Comparison of ENCODE assay signal across 21 cellular contexts in genomic region chr7:95611224-95611623, GRCh38. TPM values are rescaled to one million over a fixed set of nuclear protein-coding genes. Genes with fewer than 3 reads are reported as not detected.
DNase-seq lines count a peak whose midpoint lies in the region; ATAC-seq, FAIRE-seq and TF ChIP-seq lines count a peak whose summit lies in the region.
"Had no signal": no experiment of that assay in that cellular context is flagged by ENCODE, and none has a peak within 500 bp of the region (broad histone marks: within the 10 kb centered on the region; RNA-seq: fewer than 3 reads in every experiment).

No MANE protein-coding gene starts in this region.

- DNase-seq in body of pancreas (no peak), spleen (no peak), stomach (no peak), mucosa of gallbladder (ENCODE audit: low spot score) (no peak), prostate gland (ENCODE audit: low spot score) (no peak), GM19239 (ENCODE audit: insufficient read length, low spot score) (no peak)
- DNase-seq: ACHN; CD8-positive, alpha-beta memory T cell; EL; GF-D8; KG1; NCI-H1105; NCI-H2029 treated with DMSO at 0.1 percent for 48 hours; NCI-H226; NCI-H510A treated with DMSO at 0.1 percent for 48 hours; NCI-H82 had no signal

- WGBS in body of pancreas, 2 donors: 57 to 62% methylated on average over 2 of the region's 2 CpGs
- 67 to 77% (median 71%) methylated on average over 2 of the region's 2 CpGs for WGBS in spleen, 5 donors
- WGBS in stomach, 5 donors: 75 to 93% (median 87%) methylated on average over 2 of the region's 2 CpGs
- 85% methylated on average over 2 of the region's 2 CpGs for WGBS in prostate gland

- H3K36me3 ChIP-seq in Loucy (ENCODE audit: insufficient read depth, low read length): no peaks in the 10 kb centered on the region
- no peaks in the 10 kb centered on the region for H3K36me3 ChIP-seq in body of pancreas (replicated peaks in 1 of 2; ENCODE audit: insufficient read depth in 1 of 2, low read depth in 2 of 2)
- H3K36me3 ChIP-seq in spleen: no peaks in the 10 kb centered on the region
- H3K36me3 ChIP-seq in stomach: no peaks in the 10 kb centered on the region
- H3K36me3 ChIP-seq in prostate gland: no peaks in the 10 kb centered on the region

- intact Hi-C loops in body of pancreas (cut with DNase I): no loop called here
- intact Hi-C loops in spleen (cut with DNase I; ENCODE audit: low total_unique reads): no loop called here
- intact Hi-C loops in stomach (cut with DNase I; ENCODE audit: low total_unique reads): no loop called here
- intact Hi-C loops in prostate gland (cut with DNase I): no loop called here

- no peaks in the 10 kb centered on the region for H3K27me3 ChIP-seq in Loucy (ENCODE audit: insufficient read depth, low read length, poor library complexity, severe bottlenecking)
- H3K27me3 ChIP-seq in body of pancreas: no peaks in the 10 kb centered on the region
- no peaks in the 10 kb centered on the region for H3K27me3 ChIP-seq in spleen (replicated peaks in 1 of 7)
- H3K27me3 ChIP-seq in stomach: no peaks in the 10 kb centered on the region
- no peaks in the 10 kb centered on the region for H3K27me3 ChIP-seq in prostate gland (replicated peaks; ENCODE audit: insufficient read depth)

- no peak overlapping the region for H3K4me3 ChIP-seq in Loucy (ENCODE audit: low read length, poor library complexity, severe bottlenecking)
- H3K4me3 ChIP-seq in body of pancreas: no peak overlapping the region
- H3K4me3 ChIP-seq in spleen: no peak overlapping the region
- H3K4me3 ChIP-seq in stomach: no peak overlapping the region
- no peak overlapping the region for H3K4me3 ChIP-seq in prostate gland

- H3K9me3 ChIP-seq in Loucy (ENCODE audit: insufficient read depth, low read depth, low read length) (no peaks in the 10 kb centered on the region; the same call in 1 of the 2 replicates), body of pancreas (no peaks in the 10 kb centered on the region), spleen (peaks cover 0 to 27% (median 16%) of the 10 kb centered on the region in 8 donors), stomach (peaks cover 0 to 10% (median 4%) of the 10 kb centered on the region in 4 donors), prostate gland (no peaks in the 10 kb centered on the region)

- TF ChIP-seq CTCF in Loucy (conservative IDR thresholded peaks at IDR 0.05; ENCODE audit: low read length) (no peak), body of pancreas (IDR thresholded peaks at IDR 0.05) (no peak), spleen (IDR thresholded peaks at IDR 0.05 in 8 of 11, conservative IDR thresholded peaks at IDR 0.05 in 3 of 11) (no peak), stomach (IDR thresholded peaks at IDR 0.05) (no peak), prostate gland (IDR thresholded peaks at IDR 0.05) (no peak)

- no peak overlapping the region for H3K9ac ChIP-seq in Loucy (ENCODE audit: low read depth, low read length, poor library complexity, severe bottlenecking)

- H3K79me2 ChIP-seq in Loucy (ENCODE audit: insufficient read depth, low read length): no peaks in the 10 kb centered on the region

- no peak for TF ChIP-seq POLR2A in body of pancreas (IDR thresholded peaks at IDR 0.05)
- no peak for TF ChIP-seq POLR2A in spleen (IDR thresholded peaks at IDR 0.05)
- TF ChIP-seq POLR2A in stomach (IDR thresholded peaks at IDR 0.05): no peak
- no peak for TF ChIP-seq POLR2A in prostate gland (IDR thresholded peaks at IDR 0.05)

- H3K4me2 ChIP-seq in Loucy (ENCODE audit: low read depth, low read length, poor library complexity, severe bottlenecking): peak overlapping the region; percentile 36

- no peak overlapping the region; the same call in 1 of the 2 replicates for H2AFZ ChIP-seq in Loucy (ENCODE audit: low read length)

- H3K9me2 ChIP-seq in Loucy (replicated peaks; ENCODE audit: low read depth, low read length): no peaks in the 10 kb centered on the region

- no peak for TF ChIP-seq EP300 in stomach (IDR thresholded peaks at IDR 0.05)

- peaks cover 7% of the 10 kb centered on the region; the same call in 1 of the 2 replicates for H3F3A ChIP-seq in Loucy (ENCODE audit: low read depth)

- FAIRE-seq in GM19239 (lab: Jason Lieb, UNC): no peak
- FAIRE-seq: D721Med, HTR-8/SVneo, RCC 7860 had no signal

- no peak for ATAC-seq in body of pancreas

- no peaks in the 10 kb centered on the region for H4K20me1 ChIP-seq in Loucy (ENCODE audit: insufficient read depth, low read length, poor library complexity, severe bottlenecking)

- H3K27ac ChIP-seq in body of pancreas (peak overlapping the region; percentile 47 to 98 (median 95)), spleen (peak overlapping the region in 5 of 8 donors; percentile 79 to 95 (median 90)), stomach (peak overlapping the region in 2 of 5 donors; percentile 96 to 98), prostate gland (no peak overlapping the region)

- H3K4me1 ChIP-seq in Loucy (ENCODE audit: insufficient read depth, low read length, poor library complexity, severe bottlenecking): peaks cover 56% of the 10 kb centered on the region
- H3K4me1 ChIP-seq in body of pancreas: peaks cover 63% of the 10 kb centered on the region
- H3K4me1 ChIP-seq in spleen: peaks cover 16 to 57% (median 55%) of the 10 kb centered on the region in 6 donors
- peaks cover 33 to 49% (median 40%) of the 10 kb centered on the region in 4 donors for H3K4me1 ChIP-seq in stomach
- peaks cover 10% of the 10 kb centered on the region for H3K4me1 ChIP-seq in prostate gland (replicated peaks)

RNA-seq across cellular contexts. Expression of gene PDK4, which starts 14.9 kb away (rescaled TPM):
- total RNA-seq in body of pancreas: 100 to 1,000 TPM; 234 to 308 TPM
- total RNA-seq in spleen: 1,000 to 10,000 TPM in 1 of 7 donors, 100 to 1,000 TPM in 4, 10 to 100 TPM in 2; 42.1 to 1,055 (median 252) TPM
- 10 to 100 TPM; 21.1 to 48.9 (median 23.8) TPM for polyA plus RNA-seq in spleen
- total RNA-seq in stomach: 100 to 1,000 TPM in 3 of 5 donors, 10 to 100 TPM in 2; 83.5 to 697 (median 176) TPM
- polyA plus RNA-seq in stomach: 100 to 1,000 TPM in 1 of 3 donors, 10 to 100 TPM in 2; 53.5 to 122 (median 93.5) TPM
- total RNA-seq in mucosa of gallbladder: 64.2 TPM
- total RNA-seq in prostate gland: 10 to 100 TPM; 61.3 to 65.5 TPM
- total RNA-seq: OCI-LY7 had no signal
- polyA plus RNA-seq: CD8-positive, alpha-beta memory T cell had no signal

Comparison
In these comparisons a context has a peak if more than half of its experiments do, and no peak if none do; other contexts are left out.
1. H3K27ac ChIP-seq: peak in body of pancreas (4 of 4) and spleen (5 of 8); none in prostate gland (0 of 2).